ENCODE assay signal across 8 cellular contexts in genomic region chr2:85728883-85729824, GRCh38.
A peak's percentile ranks its signal among the peaks of the same experiment; 100 is the strongest.
DNase-seq lines count a peak whose midpoint lies in the region; ATAC-seq lines count a peak whose summit lies in the region.

No MANE protein-coding gene starts in this region.

- H3K27ac ChIP-seq in layer of hippocampus (ENCODE audit: low read depth, low read length) = peak overlapping the region; percentile 42

- H3K27me3 ChIP-seq in layer of hippocampus (ENCODE audit: control insufficient read depth, insufficient read depth, low read length) = no peaks in the 10 kb centered on the region

- ATAC-seq in HG02852 (IDR thresholded peaks at IDR 0.05; ENCODE audit: unreplicated experiment) = peak; percentile 70
- ATAC-seq in activated CD4-positive, CD25-positive, alpha-beta regulatory T cell treated with anti-CD3 and anti-CD28 coated beads, Interleukin-2, amount 50 U/mL, for 24 hours = peak; percentile 74 to 86
- no peak for ATAC-seq in GM21576 (IDR thresholded peaks at IDR 0.05; ENCODE audit: unreplicated experiment)

- DNase-seq in GM04504 (ENCODE audit: low read depth) (peak; percentile 67), NCI-H2227 treated with DMSO at 0.1 percent for 48 hours (lab: John Stamatoyannopoulos, UW) (peak; percentile 61)
- DNase-seq in central memory CD4-positive, alpha-beta T cell = peak; percentile 25
- peak; percentile 57 for DNase-seq in stimulated activated CD4-positive, alpha-beta T cell treated with anti-CD3 and anti-CD28 coated beads, Interleukin-2, amount 100 ng/mL, for 4 hours (ENCODE audit: low read depth)
